ENCODE assay signal across 8 cellular contexts in the genomic region with DNA sequence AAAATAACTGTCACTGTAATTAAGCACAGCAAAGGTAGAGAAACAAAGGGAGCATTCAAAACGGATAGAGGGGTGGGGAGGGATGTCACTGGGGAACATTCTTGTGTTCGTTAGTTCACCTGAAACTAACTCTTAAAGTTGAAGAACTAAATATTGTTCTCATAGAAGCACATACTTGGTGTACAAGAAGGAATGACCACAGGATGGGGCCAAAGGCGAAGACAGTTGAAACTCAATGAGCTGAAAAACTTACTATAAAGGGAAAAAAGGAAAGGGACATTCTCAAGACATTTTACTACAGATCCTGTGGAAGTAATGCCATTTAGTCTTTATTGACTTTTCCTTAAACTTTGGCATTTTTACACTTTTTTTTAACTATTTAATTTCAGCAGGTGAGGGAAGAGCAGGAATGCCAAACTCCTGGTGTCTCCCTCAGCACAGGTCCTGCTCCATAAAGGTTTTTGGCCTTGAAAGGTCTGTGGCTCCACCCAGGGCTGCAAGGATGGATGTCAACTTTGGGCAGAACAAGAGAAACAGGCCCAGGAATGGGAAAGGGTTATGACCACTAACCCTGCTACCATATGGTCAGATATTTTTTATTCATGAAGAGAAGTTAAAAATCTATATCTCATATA.
DNase-seq lines count a peak whose midpoint lies in the region; ATAC-seq and TF ChIP-seq lines count a peak whose summit lies in the region.

No MANE protein-coding gene starts in this region.

- H3K27ac ChIP-seq in RWPE1 (no peak overlapping the region), smooth muscle cell (ENCODE audit: low read depth) (no peak overlapping the region), neuronal stem cell (replicated peaks; ENCODE audit: low read length) (no peak overlapping the region)

- H3K23ac ChIP-seq in neuronal stem cell (ENCODE audit: low read depth, low read length, poor library complexity), result no peak overlapping the region

- no peaks in the 10 kb centered on the region for H3K27me3 ChIP-seq in smooth muscle cell (ENCODE audit: low read depth)
- H3K27me3 ChIP-seq in neuronal stem cell (ENCODE audit: control insufficient read depth in 3 of 3, insufficient read depth in 3 of 3, low read depth in 1 of 3, low read length in 3 of 3), result no peaks in the 10 kb centered on the region

- H3K79me2 ChIP-seq in smooth muscle cell (ENCODE audit: low read depth), result no peaks in the 10 kb centered on the region

- H2BK12ac ChIP-seq in neuronal stem cell (ENCODE audit: low read length), result no peak overlapping the region

- POLR2A ChIA-PET in RWPE1 (lab: Yijun Ruan, JAX; ENCODE audit: low non-redundant PET), result interaction anchor here (1.0 kb wide), 1 partner anchor 198 kb away, joined by 8 read pairs; the partner anchor contains the start of gene RASA1

- no peaks in the 10 kb centered on the region for H4K20me1 ChIP-seq in smooth muscle cell (ENCODE audit: low read depth)

- H3K4me1 ChIP-seq in smooth muscle cell (ENCODE audit: low read depth), result no peaks in the 10 kb centered on the region
- H3K4me1 ChIP-seq in neuronal stem cell (ENCODE audit: control insufficient read depth in 2 of 2, insufficient read depth in 1 of 2, low read depth in 1 of 2, low read length in 2 of 2), result peaks cover 0 to 2% of the 10 kb centered on the region in 2 donors

- CTCF ChIA-PET in RWPE1 (lab: Yijun Ruan, JAX), result interaction anchor here (0.6 to 1.3 kb wide), 23 partner anchors 24 to 1382 kb away, joined by 3 to 6 read pairs (median 3); partner anchors contain the start of gene RASA1

- no peaks in the 10 kb centered on the region for H3F3A ChIP-seq in smooth muscle cell (ENCODE audit: low read depth)

- no peak overlapping the region for H2AK5ac ChIP-seq in neuronal stem cell (ENCODE audit: low read depth, low read length)

- H3K9ac ChIP-seq in smooth muscle cell (ENCODE audit: low read depth) (no peak overlapping the region), neuronal stem cell (ENCODE audit: low read depth, low read length, poor library complexity) (no peak overlapping the region)

- no peaks in the 10 kb centered on the region for H3K79me1 ChIP-seq in neuronal stem cell (ENCODE audit: low read depth, low read length)

- H2BK15ac ChIP-seq in neuronal stem cell (ENCODE audit: low read length), result no peak overlapping the region

- no peak overlapping the region for H3K4ac ChIP-seq in neuronal stem cell (ENCODE audit: low read length)

- H2BK5ac ChIP-seq in neuronal stem cell (ENCODE audit: low read length), result no peak overlapping the region

- H4K8ac ChIP-seq in neuronal stem cell (ENCODE audit: low read depth, low read length), result no peak overlapping the region

- H2AFZ ChIP-seq in smooth muscle cell (ENCODE audit: low read depth) (no peak overlapping the region), neuronal stem cell (ENCODE audit: low read length) (no peak overlapping the region)

- H4K91ac ChIP-seq in neuronal stem cell (ENCODE audit: low read depth, low read length, poor library complexity), result no peak overlapping the region

- H2BK120ac ChIP-seq in neuronal stem cell (ENCODE audit: low read depth, low read length), result no peak overlapping the region

- H3K9me3 ChIP-seq in smooth muscle cell (replicated peaks; ENCODE audit: low read depth) (no peaks in the 10 kb centered on the region), neuronal stem cell (replicated peaks in 1 of 2; ENCODE audit: control insufficient read depth in 2 of 2, insufficient read depth in 1 of 2, low read depth in 1 of 2, low read length in 2 of 2) (no peaks in the 10 kb centered on the region)

- no peak overlapping the region for H3K4me3 ChIP-seq in fibroblast of the aortic adventitia (ENCODE audit: low read depth, low read length)
- H3K4me3 ChIP-seq in smooth muscle cell, result no peak overlapping the region
- H3K4me3 ChIP-seq in neuronal stem cell (ENCODE audit: low read length in 2 of 2), result no peak overlapping the region

- no peak overlapping the region for H3K18ac ChIP-seq in neuronal stem cell (ENCODE audit: low read length)

- peak; percentile 5 for DNase-seq in SKM-1 treated with dmso at 0.1 percent for 144 hours (lab: John Stamatoyannopoulos, UW; ENCODE audit: unreplicated experiment)
- no peak for DNase-seq in SKM-1 (lab: John Stamatoyannopoulos, UW; ENCODE audit: unreplicated experiment)
- peak; percentile 55 for DNase-seq in RWPE1 (ENCODE audit: low spot score)
- DNase-seq in fibroblast of the aortic adventitia (ENCODE audit: low read depth), result peak; percentile 87
- DNase-seq in smooth muscle cell (lab: John Stamatoyannopoulos, UW; ENCODE audit: unreplicated experiment), result no peak
- DNase-seq in neuronal stem cell (ENCODE audit: low spot score), result no peak
- no peak for DNase-seq in NCI-H2227 treated with DMSO at 0.1 percent for 48 hours (lab: John Stamatoyannopoulos, UW)

- no peak overlapping the region for H3K14ac ChIP-seq in neuronal stem cell (ENCODE audit: low read length)

- WGBS in smooth muscle cell (ENCODE audit: low lambda C conversion rate), result 42% methylated on average over 3 of the region's 3 CpGs
- no CpG with 5 or more reads among the region's 3 CpGs for WGBS in neuronal stem cell (ENCODE audit: extremely low coverage in 2 of 2, insufficient read length in 2 of 2, insufficient replicate concordance in 1 of 2), 2 donors

- H3K4me2 ChIP-seq in smooth muscle cell, result no peak overlapping the region
- no peak overlapping the region for H3K4me2 ChIP-seq in neuronal stem cell (ENCODE audit: insufficient read depth, low read length, poor library complexity, severe bottlenecking)

- H3K36me3 ChIP-seq in smooth muscle cell (ENCODE audit: low read depth) (no peaks in the 10 kb centered on the region), neuronal stem cell (replicated peaks in 1 of 2; ENCODE audit: control insufficient read depth in 2 of 2, insufficient read depth in 2 of 2, low read length in 2 of 2) (no peaks in the 10 kb centered on the region)

- ATAC-seq in HG02852 (IDR thresholded peaks at IDR 0.05; ENCODE audit: unreplicated experiment), result peak; percentile 65

- TF ChIP-seq CTCF in RWPE1 (conservative IDR thresholded peaks at IDR 0.05; ENCODE audit: low read depth) (peak; percentile 71), fibroblast of the aortic adventitia (IDR thresholded peaks at IDR 0.05; ENCODE audit: insufficient read depth, low read length) (peak; percentile 71), smooth muscle cell (IDR thresholded peaks at IDR 0.05; ENCODE audit: borderline replicate concordance, insufficient read depth, poor library complexity, severe bottlenecking) (peak; percentile 54)

Comparison
In these comparisons a context has a peak if more than half of its experiments do, and no peak if none do; other contexts are left out.
1. DNase-seq: peak in SKM-1 treated with dmso at 0.1 percent for 144 hours (single experiment), RWPE1 (single experiment) and fibroblast of the aortic adventitia (single experiment); none in SKM-1 (single experiment), smooth muscle cell (single experiment), neuronal stem cell (single experiment) and NCI-H2227 treated with DMSO at 0.1 percent for 48 hours (single experiment).
2. Peak in every context shown above with its lines, with median percentiles within 50 percentile points of each other: CTCF ChIP-seq.